ENCODE assay signal across 2 cellular contexts in the genomic region with DNA sequence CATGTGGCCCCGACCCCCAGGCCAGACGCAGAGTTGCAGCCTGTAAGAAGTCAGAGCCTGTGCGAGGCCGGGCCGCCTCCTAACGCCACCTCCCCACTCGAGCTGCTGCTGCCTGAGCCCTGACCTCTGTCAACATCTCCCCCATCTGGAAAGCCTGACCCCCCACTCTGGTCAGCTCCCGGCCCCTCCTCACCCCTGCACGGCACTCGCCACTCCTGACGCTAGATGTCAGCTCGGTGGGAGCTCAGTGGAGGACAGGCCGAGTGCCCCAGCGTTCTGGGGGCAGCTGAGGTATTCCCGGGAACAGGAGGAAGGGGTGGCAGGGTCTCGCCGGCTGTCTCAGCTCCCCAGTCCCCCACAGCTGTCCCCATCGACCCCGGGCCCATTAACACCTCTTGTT.
TF ChIP-seq lines count a peak whose summit lies in the region.

No MANE protein-coding gene starts in this region.

TF ChIP-seq in SK-N-SH treated with all-trans-retinoic acid at 6 μM for 48 hours, 23 proteins besides CTCF, POLR2A, EP300 and RAD21 (continued from another document):
- TF ChIP-seq SNAI2 (CRISPR knock-in tag; IDR thresholded peaks at IDR 0.05) (no peak), CSDC2 (CRISPR knock-in tag; IDR thresholded peaks at IDR 0.05) (no peak), TCF4 (CRISPR knock-in tag; IDR thresholded peaks at IDR 0.05; ENCODE audit: borderline replicate concordance) (no peak), RARB (CRISPR knock-in tag; IDR thresholded peaks at IDR 0.05) (no peak), ZC3H10 (CRISPR knock-in tag; IDR thresholded peaks at IDR 0.05) (no peak), ZFP3 (CRISPR knock-in tag; IDR thresholded peaks at IDR 0.05) (no peak)
- TF ChIP-seq, protein P1, sequence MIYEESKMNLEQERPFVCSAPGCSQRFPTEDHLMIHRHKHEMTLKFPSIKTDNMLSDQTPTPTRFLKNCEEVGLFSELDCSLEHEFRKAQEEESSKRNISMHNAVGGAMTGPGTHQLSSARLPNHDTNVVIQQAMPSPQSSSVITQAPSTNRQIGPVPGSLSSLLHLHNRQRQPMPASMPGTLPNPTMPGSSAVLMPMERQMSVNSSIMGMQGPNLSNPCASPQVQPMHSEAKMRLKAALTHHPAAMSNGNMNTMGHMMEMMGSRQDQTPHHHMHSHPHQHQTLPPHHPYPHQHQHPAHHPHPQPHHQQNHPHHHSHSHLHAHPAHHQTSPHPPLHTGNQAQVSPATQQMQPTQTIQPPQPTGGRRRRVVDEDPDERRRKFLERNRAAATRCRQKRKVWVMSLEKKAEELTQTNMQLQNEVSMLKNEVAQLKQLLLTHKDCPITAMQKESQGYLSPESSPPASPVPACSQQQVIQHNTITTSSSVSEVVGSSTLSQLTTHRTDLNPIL (CRISPR knock-in tag; IDR thresholded peaks at IDR 0.05; ENCODE audit: low read depth) = no peak
- TF ChIP-seq, protein P2, sequence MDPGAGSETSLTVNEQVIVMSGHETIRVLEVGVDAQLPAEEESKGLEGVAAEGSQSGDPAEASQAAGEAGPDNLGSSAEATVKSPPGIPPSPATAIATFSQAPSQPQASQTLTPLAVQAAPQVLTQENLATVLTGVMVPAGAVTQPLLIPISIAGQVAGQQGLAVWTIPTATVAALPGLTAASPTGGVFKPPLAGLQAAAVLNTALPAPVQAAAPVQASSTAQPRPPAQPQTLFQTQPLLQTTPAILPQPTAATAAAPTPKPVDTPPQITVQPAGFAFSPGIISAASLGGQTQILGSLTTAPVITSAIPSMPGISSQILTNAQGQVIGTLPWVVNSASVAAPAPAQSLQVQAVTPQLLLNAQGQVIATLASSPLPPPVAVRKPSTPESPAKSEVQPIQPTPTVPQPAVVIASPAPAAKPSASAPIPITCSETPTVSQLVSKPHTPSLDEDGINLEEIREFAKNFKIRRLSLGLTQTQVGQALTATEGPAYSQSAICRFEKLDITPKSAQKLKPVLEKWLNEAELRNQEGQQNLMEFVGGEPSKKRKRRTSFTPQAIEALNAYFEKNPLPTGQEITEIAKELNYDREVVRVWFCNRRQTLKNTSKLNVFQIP (CRISPR knock-in tag; IDR thresholded peaks at IDR 0.05; ENCODE audit: borderline replicate concordance, low read depth) = no peak

TF ChIP-seq in WTC11, 78 proteins besides CTCF, POLR2A, EP300 and RAD21 (continued from another document):
- TF ChIP-seq, protein P3, sequence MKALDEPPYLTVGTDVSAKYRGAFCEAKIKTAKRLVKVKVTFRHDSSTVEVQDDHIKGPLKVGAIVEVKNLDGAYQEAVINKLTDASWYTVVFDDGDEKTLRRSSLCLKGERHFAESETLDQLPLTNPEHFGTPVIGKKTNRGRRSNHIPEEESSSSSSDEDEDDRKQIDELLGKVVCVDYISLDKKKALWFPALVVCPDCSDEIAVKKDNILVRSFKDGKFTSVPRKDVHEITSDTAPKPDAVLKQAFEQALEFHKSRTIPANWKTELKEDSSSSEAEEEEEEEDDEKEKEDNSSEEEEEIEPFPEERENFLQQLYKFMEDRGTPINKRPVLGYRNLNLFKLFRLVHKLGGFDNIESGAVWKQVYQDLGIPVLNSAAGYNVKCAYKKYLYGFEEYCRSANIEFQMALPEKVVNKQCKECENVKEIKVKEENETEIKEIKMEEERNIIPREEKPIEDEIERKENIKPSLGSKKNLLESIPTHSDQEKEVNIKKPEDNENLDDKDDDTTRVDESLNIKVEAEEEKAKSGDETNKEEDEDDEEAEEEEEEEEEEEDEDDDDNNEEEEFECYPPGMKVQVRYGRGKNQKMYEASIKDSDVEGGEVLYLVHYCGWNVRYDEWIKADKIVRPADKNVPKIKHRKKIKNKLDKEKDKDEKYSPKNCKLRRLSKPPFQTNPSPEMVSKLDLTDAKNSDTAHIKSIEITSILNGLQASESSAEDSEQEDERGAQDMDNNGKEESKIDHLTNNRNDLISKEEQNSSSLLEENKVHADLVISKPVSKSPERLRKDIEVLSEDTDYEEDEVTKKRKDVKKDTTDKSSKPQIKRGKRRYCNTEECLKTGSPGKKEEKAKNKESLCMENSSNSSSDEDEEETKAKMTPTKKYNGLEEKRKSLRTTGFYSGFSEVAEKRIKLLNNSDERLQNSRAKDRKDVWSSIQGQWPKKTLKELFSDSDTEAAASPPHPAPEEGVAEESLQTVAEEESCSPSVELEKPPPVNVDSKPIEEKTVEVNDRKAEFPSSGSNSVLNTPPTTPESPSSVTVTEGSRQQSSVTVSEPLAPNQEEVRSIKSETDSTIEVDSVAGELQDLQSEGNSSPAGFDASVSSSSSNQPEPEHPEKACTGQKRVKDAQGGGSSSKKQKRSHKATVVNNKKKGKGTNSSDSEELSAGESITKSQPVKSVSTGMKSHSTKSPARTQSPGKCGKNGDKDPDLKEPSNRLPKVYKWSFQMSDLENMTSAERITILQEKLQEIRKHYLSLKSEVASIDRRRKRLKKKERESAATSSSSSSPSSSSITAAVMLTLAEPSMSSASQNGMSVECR (CRISPR knock-in tag; IDR thresholded peaks at IDR 0.05; ENCODE audit: borderline replicate concordance) = no peak
- TF ChIP-seq, protein P4, sequence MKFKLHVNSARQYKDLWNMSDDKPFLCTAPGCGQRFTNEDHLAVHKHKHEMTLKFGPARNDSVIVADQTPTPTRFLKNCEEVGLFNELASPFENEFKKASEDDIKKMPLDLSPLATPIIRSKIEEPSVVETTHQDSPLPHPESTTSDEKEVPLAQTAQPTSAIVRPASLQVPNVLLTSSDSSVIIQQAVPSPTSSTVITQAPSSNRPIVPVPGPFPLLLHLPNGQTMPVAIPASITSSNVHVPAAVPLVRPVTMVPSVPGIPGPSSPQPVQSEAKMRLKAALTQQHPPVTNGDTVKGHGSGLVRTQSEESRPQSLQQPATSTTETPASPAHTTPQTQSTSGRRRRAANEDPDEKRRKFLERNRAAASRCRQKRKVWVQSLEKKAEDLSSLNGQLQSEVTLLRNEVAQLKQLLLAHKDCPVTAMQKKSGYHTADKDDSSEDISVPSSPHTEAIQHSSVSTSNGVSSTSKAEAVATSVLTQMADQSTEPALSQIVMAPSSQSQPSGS (CRISPR knock-in tag; IDR thresholded peaks at IDR 0.05; ENCODE audit: borderline replicate concordance, low read depth) = no peak
- TF ChIP-seq, protein P5, sequence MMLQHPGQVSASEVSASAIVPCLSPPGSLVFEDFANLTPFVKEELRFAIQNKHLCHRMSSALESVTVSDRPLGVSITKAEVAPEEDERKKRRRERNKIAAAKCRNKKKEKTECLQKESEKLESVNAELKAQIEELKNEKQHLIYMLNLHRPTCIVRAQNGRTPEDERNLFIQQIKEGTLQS (CRISPR knock-in tag; conservative IDR thresholded peaks at IDR 0.05) = no peak
- TF ChIP-seq, protein P6, sequence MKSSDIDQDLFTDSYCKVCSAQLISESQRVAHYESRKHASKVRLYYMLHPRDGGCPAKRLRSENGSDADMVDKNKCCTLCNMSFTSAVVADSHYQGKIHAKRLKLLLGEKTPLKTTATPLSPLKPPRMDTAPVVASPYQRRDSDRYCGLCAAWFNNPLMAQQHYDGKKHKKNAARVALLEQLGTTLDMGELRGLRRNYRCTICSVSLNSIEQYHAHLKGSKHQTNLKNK (CRISPR knock-in tag; IDR thresholded peaks at IDR 0.05) = no peak
- TF ChIP-seq ZNF396 (CRISPR knock-in tag; IDR thresholded peaks at IDR 0.05; ENCODE audit: borderline replicate concordance) (no peak), TCF7 (CRISPR knock-in tag; IDR thresholded peaks at IDR 0.05; ENCODE audit: low read depth) (no peak), ELF4 (CRISPR knock-in tag; IDR thresholded peaks at IDR 0.05; ENCODE audit: low read depth) (no peak), RORB (CRISPR knock-in tag; IDR thresholded peaks at IDR 0.05) (no peak), SOX15 (CRISPR knock-in tag; IDR thresholded peaks at IDR 0.05) (no peak), OVOL2 (CRISPR knock-in tag; IDR thresholded peaks at IDR 0.05; ENCODE audit: borderline replicate concordance) (no peak), SMAD4 (CRISPR knock-in tag; IDR thresholded peaks at IDR 0.05) (no peak), ZNF423 (CRISPR knock-in tag; IDR thresholded peaks at IDR 0.05) (no peak)
TF ChIP-seq in WTC11: peak in this region for 0.
